Comparison of ENCODE assay signal across 9 cellular contexts in the genomic region with DNA sequence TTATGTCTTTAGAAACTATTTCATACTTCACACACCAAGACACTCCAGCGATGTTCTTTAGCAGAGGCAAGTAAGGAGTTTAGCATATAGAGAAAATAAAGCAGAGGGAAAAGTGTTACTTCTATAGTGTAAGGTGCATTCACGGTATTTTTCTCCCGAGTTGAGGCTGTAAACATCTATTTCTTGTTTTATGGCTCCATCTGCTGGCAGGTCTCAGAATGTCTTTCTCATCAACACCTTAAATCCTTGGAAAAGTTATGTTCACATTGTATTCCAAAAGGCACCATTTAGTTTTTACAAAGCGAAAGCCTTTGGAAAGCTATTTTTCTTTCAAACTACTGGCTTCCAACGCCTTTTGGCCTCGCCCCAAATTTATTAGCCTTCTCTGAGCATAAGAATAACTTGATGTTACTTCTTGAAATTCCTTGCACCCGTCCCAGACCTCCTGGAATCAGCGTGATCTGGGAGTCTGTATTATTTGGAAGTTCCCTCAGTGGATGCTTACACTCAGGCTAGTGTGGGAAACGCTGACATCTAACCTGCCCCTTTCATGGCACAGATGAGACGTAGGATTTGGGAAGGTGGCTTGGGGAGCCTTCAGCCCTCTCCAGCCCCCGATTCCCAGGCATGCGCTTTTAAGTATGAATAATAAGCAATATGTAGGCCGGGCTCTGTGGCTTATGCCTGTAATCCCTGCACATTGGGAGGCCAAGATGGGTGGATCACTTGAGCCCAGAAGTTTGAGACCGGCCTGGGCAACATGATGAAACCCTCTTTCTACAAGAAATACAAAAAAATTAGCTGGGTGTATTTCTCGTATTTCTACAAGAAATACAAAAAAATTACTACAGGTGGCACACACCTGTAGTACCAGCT. TPM values are rescaled to one million over a fixed set of nuclear protein-coding genes. Genes with fewer than 3 reads are reported as not detected.
DNase-seq lines count a peak whose midpoint lies in the region; ATAC-seq, FAIRE-seq and TF ChIP-seq lines count a peak whose summit lies in the region.
"Had no signal": no experiment of that assay in that cellular context is flagged by ENCODE, and none has a peak within 500 bp of the region (broad histone marks: within the 10 kb centered on the region; RNA-seq: fewer than 3 reads in every experiment).

No MANE protein-coding gene starts in this region.

- H3K36me3 Mint-ChIP-seq in CD4-positive, alpha-beta memory T cell, result no peaks in the 10 kb centered on the region
- no peaks in the 10 kb centered on the region for H3K36me3 Mint-ChIP-seq in astrocyte (ENCODE audit: low read depth, unreplicated experiment)
- H3K36me3 Mint-ChIP-seq: T-cell had no signal

- H3K27ac Mint-ChIP-seq in CD4-positive, alpha-beta memory T cell, result no peak overlapping the region
- no peak overlapping the region for H3K27ac Mint-ChIP-seq in astrocyte (ENCODE audit: unreplicated experiment)
- H3K27ac Mint-ChIP-seq: T-cell had no signal

- no peak for TF ChIP-seq EP300 in tibial nerve (IDR thresholded peaks at IDR 0.05)

- no peak overlapping the region for H2AFZ ChIP-seq in astrocyte (ENCODE audit: low read depth, low read length)

- H3K27me3 Mint-ChIP-seq in CD4-positive, alpha-beta memory T cell, result peaks cover 10% of the 10 kb centered on the region in 2 donors
- no peaks in the 10 kb centered on the region for H3K27me3 Mint-ChIP-seq in astrocyte (ENCODE audit: low read depth, unreplicated experiment)

- POLR2A ChIA-PET in CD4-positive, alpha-beta memory T cell (lab: Charles Lee; ENCODE audit: partially characterized antibody), result no interaction called here

- peak; percentile 67 for TF ChIP-seq CTCF in GM13977 (IDR thresholded peaks at IDR 0.05; ENCODE audit: extremely low read depth, insufficient read depth, missing control alignments)
- peak; percentile 61 for TF ChIP-seq CTCF in astrocyte (IDR thresholded peaks at IDR 0.05; ENCODE audit: insufficient read depth, low read depth, low read length)
- peak; percentile 40 to 79 (median 51) for TF ChIP-seq CTCF in tibial nerve (IDR thresholded peaks at IDR 0.05)

- H3K4me3 Mint-ChIP-seq in CD4-positive, alpha-beta memory T cell, result no peak overlapping the region
- H3K4me3 Mint-ChIP-seq in astrocyte (ENCODE audit: unreplicated experiment), result no peak overlapping the region
- H3K4me3 Mint-ChIP-seq: T-cell had no signal

- H3K4me1 Mint-ChIP-seq in CD4-positive, alpha-beta memory T cell, result peaks cover 0 to 7% (median 2%) of the 10 kb centered on the region in 4 donors
- H3K4me1 Mint-ChIP-seq in astrocyte (ENCODE audit: low read depth, unreplicated experiment), result no peaks in the 10 kb centered on the region

- H3K9ac ChIP-seq in astrocyte (ENCODE audit: low read length), result no peak overlapping the region

- ATAC-seq in HG03521 (IDR thresholded peaks at IDR 0.05; ENCODE audit: unreplicated experiment), result no peak
- ATAC-seq: T-cell had no signal

- intact Hi-C loops in CD4-positive, alpha-beta memory T cell (cut with micrococcal nuclease), result loop anchor here (1.0 kb wide), 1 partner anchor 309 kb away; no protein-coding TSS in a partner anchor

- H3K9me3 ChIP-seq in CD4-positive, alpha-beta memory T cell (ENCODE audit: control insufficient read depth in 1 of 2, low read length in 2 of 2), result no peaks in the 10 kb centered on the region
- peaks cover 2% of the 10 kb centered on the region for H3K9me3 ChIP-seq in astrocyte (ENCODE audit: insufficient read depth, low read depth, low read length)
- H3K9me3 ChIP-seq in tibial nerve, result no peaks in the 10 kb centered on the region

- H4K20me1 ChIP-seq in astrocyte (ENCODE audit: insufficient read depth, low read length), result no peaks in the 10 kb centered on the region

- no peaks in the 10 kb centered on the region for H3K36me3 ChIP-seq in CD4-positive, alpha-beta memory T cell (ENCODE audit: insufficient read depth, low read length)
- no peaks in the 10 kb centered on the region for H3K36me3 ChIP-seq in astrocyte (ENCODE audit: insufficient read depth, low read length)
- H3K36me3 ChIP-seq in tibial nerve, result no peaks in the 10 kb centered on the region

- no peaks in the 10 kb centered on the region for H3K27me3 ChIP-seq in CD4-positive, alpha-beta memory T cell (ENCODE audit: insufficient read depth, low read length)
- H3K27me3 ChIP-seq in astrocyte (ENCODE audit: insufficient read depth, low read length) (no peaks in the 10 kb centered on the region), tibial nerve (peaks cover 0 to 15% of the 10 kb centered on the region in 2 donors)

- no peak overlapping the region for H3K4me3 ChIP-seq in CD4-positive, alpha-beta memory T cell (ENCODE audit: low read length in 2 of 2)
- no peak overlapping the region for H3K4me3 ChIP-seq in astrocyte (ENCODE audit: insufficient read depth, low read depth, low read length)
- H3K4me3 ChIP-seq in tibial nerve, result no peak overlapping the region

- in situ Hi-C loops in GM13977 (cut with MboI; ENCODE audit: low pct_unique_long_range_greater_than_20kb, low sequenced_read_pairs, unreplicated experiment), result loop anchor here (25.0 kb wide), 1 partner anchor 298 kb away; no protein-coding TSS in a partner anchor

- CTCF ChIA-PET in CD4-positive, alpha-beta memory T cell (lab: Charles Lee; ENCODE audit: partially characterized antibody), result interaction anchor here (0.6 kb wide), 1 partner anchor 27 kb away, joined by 3 read pairs; no protein-coding TSS in a partner anchor

- H3K27ac ChIP-seq in CD4-positive, alpha-beta memory T cell (ENCODE audit: low read depth, low read length), result no peak overlapping the region
- H3K27ac ChIP-seq in astrocyte (ENCODE audit: low read depth, low read length), result no peak overlapping the region
- H3K27ac ChIP-seq in tibial nerve, result no peak overlapping the region

- peak; percentile 91 for FAIRE-seq in astrocyte (lab: Jason Lieb, UNC)
- FAIRE-seq in islet of Langerhans (lab: Jason Lieb, UNC), result peak; percentile 99

- H3K9me3 Mint-ChIP-seq in CD4-positive, alpha-beta memory T cell, result peaks cover 0 to 4% (median 0%) of the 10 kb centered on the region in 8 donors
- H3K9me3 Mint-ChIP-seq in astrocyte (ENCODE audit: unreplicated experiment), result peaks cover 18% of the 10 kb centered on the region
- H3K9me3 Mint-ChIP-seq: T-cell had no signal

- H3K4me1 ChIP-seq in CD4-positive, alpha-beta memory T cell (ENCODE audit: insufficient read depth, low read length), result no peaks in the 10 kb centered on the region
- H3K4me1 ChIP-seq in astrocyte (ENCODE audit: insufficient read depth, low read length) (no peaks in the 10 kb centered on the region), tibial nerve (peaks cover 0 to 7% (median 0%) of the 10 kb centered on the region in 4 donors)

- 43 to 45% methylated on average over 15 of the region's 15 CpGs for WGBS in tibial nerve, 2 donors

- peak in 3 of 5 donors; percentile 25 to 27 (median 27) for DNase-seq in CD4-positive, alpha-beta memory T cell
- DNase-seq in GM13977 (ENCODE audit: low spot score) (peak; percentile 75), NCI-H2171 (lab: John Stamatoyannopoulos, UW) (peak; percentile 19), astrocyte (ENCODE audit: low read depth) (peak; percentile 8), tibial nerve (ENCODE audit: low spot score in 2 of 2) (peak in 1 of 2 donors; percentile 88), GM19240 (ENCODE audit: insufficient read length, low spot score) (no peak)

- H3K4me2 ChIP-seq in astrocyte (ENCODE audit: low read length), result no peak overlapping the region

- no peak for TF ChIP-seq POLR2A in tibial nerve (IDR thresholded peaks at IDR 0.05)

- H3K79me2 ChIP-seq in astrocyte (ENCODE audit: insufficient read depth, low read length), result no peaks in the 10 kb centered on the region

RNA-seq across cellular contexts. Expression of gene PIWIL1, which starts 1.9 kb away (rescaled TPM):
- total RNA-seq in CD4-positive, alpha-beta memory T cell, result not detected
- polyA plus RNA-seq in CD4-positive, alpha-beta memory T cell, result not detected
- total RNA-seq in astrocyte (not detected in 2 replicates), tibial nerve (not detected)
- total RNA-seq: T-cell had no signal
